ENCODE assay signal across 10 cellular contexts in the genomic region with DNA sequence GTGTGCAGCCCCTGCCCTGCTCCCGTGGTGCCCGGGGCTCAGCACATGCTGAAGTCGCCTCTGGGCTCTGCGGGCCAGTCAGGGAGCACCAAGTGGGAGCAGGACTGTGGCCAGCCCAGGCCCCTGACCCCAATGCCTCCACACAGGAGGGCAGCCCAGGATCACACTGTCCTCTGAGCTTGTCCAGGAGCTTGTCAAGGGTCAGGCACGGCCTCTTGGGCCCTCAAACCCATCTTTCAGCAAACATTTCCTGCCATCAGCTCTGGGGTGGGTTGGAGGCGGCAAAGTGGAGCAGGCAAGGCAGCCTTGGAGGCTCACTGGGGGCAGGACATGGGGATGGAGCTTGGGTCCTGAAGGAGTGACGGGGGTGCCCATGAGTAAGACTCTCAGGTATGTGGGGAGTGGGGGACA. TPM values are rescaled to one million over a fixed set of nuclear protein-coding genes. Genes with fewer than 3 reads are reported as not detected.
DNase-seq lines count a peak whose midpoint lies in the region; ATAC-seq and TF ChIP-seq lines count a peak whose summit lies in the region.
"Had no signal": no experiment of that assay in that cellular context is flagged by ENCODE, and none has a peak within 500 bp of the region (broad histone marks: within the 10 kb centered on the region; RNA-seq: fewer than 3 reads in every experiment).

No MANE protein-coding gene starts in this region.

- peaks cover 17% of the 10 kb centered on the region in 2 experiments for H3K4me1 Mint-ChIP-seq in H9
- H3K4me1 Mint-ChIP-seq in activated naive CD8-positive, alpha-beta T cell treated with anti-CD3 and anti-CD28 coated beads, Interleukin-2, amount 10 ng/mL, durations not matched to agents 7 days and 5 days, result peaks cover 20% of the 10 kb centered on the region

- no peak overlapping the region for H3T11ph ChIP-seq in H9 (ENCODE audit: low read length)

- H3K4me1 ChIP-seq in H9 (ENCODE audit: insufficient read depth, low read length) (no peaks in the 10 kb centered on the region; the same call in 1 of the 2 replicates), neuronal stem cell (ENCODE audit: control insufficient read depth in 2 of 2, insufficient read depth in 1 of 2, low read depth in 1 of 2, low read length in 2 of 2) (peaks cover 8 to 21% of the 10 kb centered on the region in 2 donors)

- no peaks in the 10 kb centered on the region for H3K79me2 ChIP-seq in H9 (ENCODE audit: insufficient read depth, low read length)

- POLR2A ChIA-PET in activated naive CD8-positive, alpha-beta T cell treated with anti-CD3 and anti-CD28 coated beads, Interleukin-2, amount 10 ng/mL, durations not matched to agents 7 days and 5 days (lab: Charles Lee), result no interaction called here

- no peak for ATAC-seq in activated naive CD8-positive, alpha-beta T cell treated with anti-CD3 and anti-CD28 coated beads, Interleukin-2, amount 10 ng/mL, durations not matched to agents 7 days and 5 days (ENCODE audit: low read depth)
- no peak for ATAC-seq in HG02763 (IDR thresholded peaks at IDR 0.05; ENCODE audit: unreplicated experiment)

- H3K4ac ChIP-seq in H9 (ENCODE audit: low read depth, low read length) (no peak overlapping the region), neuronal stem cell (ENCODE audit: low read length) (peak overlapping the region; percentile 53)

- H3K9ac ChIP-seq in H9 (ENCODE audit: extremely low read depth, insufficient read length, low read length), result no peak overlapping the region
- no peak overlapping the region for H3K9ac ChIP-seq in neuronal stem cell (ENCODE audit: low read depth, low read length, poor library complexity)
- H3K9ac ChIP-seq: SK-N-SH had no signal

- no peak overlapping the region for H4K5ac ChIP-seq in H9 (ENCODE audit: insufficient read length, low read depth, low read length)

- H3K9me3 ChIP-seq in H9 (ENCODE audit: control insufficient read depth, low read depth, low read length), result no peaks in the 10 kb centered on the region
- peaks cover 5 to 12% of the 10 kb centered on the region in 2 donors for H3K9me3 ChIP-seq in neuronal stem cell (replicated peaks in 1 of 2; ENCODE audit: control insufficient read depth in 2 of 2, insufficient read depth in 1 of 2, low read depth in 1 of 2, low read length in 2 of 2)

- H3K14ac ChIP-seq in H9 (ENCODE audit: insufficient read depth, low read length), result no peak overlapping the region
- H3K14ac ChIP-seq in neuronal stem cell (ENCODE audit: low read length), result peak overlapping the region; percentile 59

- H2BK12ac ChIP-seq in H9 (ENCODE audit: insufficient read length, low read depth, low read length) (no peak overlapping the region), neuronal stem cell (ENCODE audit: low read length) (peak overlapping the region; percentile 95)

- H3K18ac ChIP-seq in H9 (ENCODE audit: insufficient read length, low read depth, low read length) (no peak overlapping the region), neuronal stem cell (ENCODE audit: low read length) (peak overlapping the region; percentile 95)

- H3K27me3 Mint-ChIP-seq in H9 (ENCODE audit: low read depth), result peaks cover 24% of the 10 kb centered on the region
- H3K27me3 Mint-ChIP-seq in activated naive CD8-positive, alpha-beta T cell treated with anti-CD3 and anti-CD28 coated beads, Interleukin-2, amount 10 ng/mL, durations not matched to agents 7 days and 5 days, result peaks cover 3% of the 10 kb centered on the region

- H3K27me3 ChIP-seq in H9 (ENCODE audit: insufficient read depth, low read length), result no peaks in the 10 kb centered on the region
- H3K27me3 ChIP-seq in neuronal stem cell (ENCODE audit: control insufficient read depth in 3 of 3, insufficient read depth in 3 of 3, low read depth in 1 of 3, low read length in 3 of 3), result peaks cover 0 to 11% (median 0%) of the 10 kb centered on the region in 3 experiments

- no peak overlapping the region for H2AFZ ChIP-seq in H9 (ENCODE audit: low read length)
- no peak overlapping the region for H2AFZ ChIP-seq in neuronal stem cell (ENCODE audit: low read length)

- no peak overlapping the region for H2BK15ac ChIP-seq in H9 (ENCODE audit: low read depth, low read length)
- H2BK15ac ChIP-seq in neuronal stem cell (ENCODE audit: low read length), result peak overlapping the region; percentile 97

- H3K27ac ChIP-seq in C4-2B, result peak overlapping the region; percentile 89
- H3K27ac ChIP-seq in H9 (ENCODE audit: insufficient read length, low read depth, low read length), result no peak overlapping the region
- H3K27ac ChIP-seq in neuronal stem cell (replicated peaks; ENCODE audit: low read length), result no peak overlapping the region
- H3K27ac ChIP-seq in substantia nigra (ENCODE audit: low read depth, low read length, poor library complexity, severe bottlenecking), result no peak overlapping the region

- TF ChIP-seq CTCF in C4-2B (conservative IDR thresholded peaks at IDR 0.05) (no peak), H9 (conservative IDR thresholded peaks at IDR 0.05) (no peak)

- no peak overlapping the region for H2BK120ac ChIP-seq in H9 (ENCODE audit: low read depth, low read length, poor library complexity, severe bottlenecking)
- H2BK120ac ChIP-seq in neuronal stem cell (ENCODE audit: low read depth, low read length), result peak overlapping the region; percentile 56

- H3K23me2 ChIP-seq in H9 (ENCODE audit: insufficient read length, low read depth, low read length, poor library complexity, severe bottlenecking), result peaks cover 5% of the 10 kb centered on the region

- WGBS in H9 (ENCODE audit: extremely low coverage, insufficient read length, low lambda C conversion rate), result no CpG with 5 or more reads among the region's 7 CpGs
- no CpG with 5 or more reads among the region's 7 CpGs for WGBS in neuronal stem cell (ENCODE audit: extremely low coverage in 2 of 2, insufficient read length in 2 of 2, insufficient replicate concordance in 1 of 2), 2 donors

- no peak overlapping the region for H4K91ac ChIP-seq in H9 (ENCODE audit: insufficient read length, low read depth, low read length)
- no peak overlapping the region for H4K91ac ChIP-seq in neuronal stem cell (ENCODE audit: low read depth, low read length, poor library complexity)

- H4K20me1 ChIP-seq in H9 (ENCODE audit: control insufficient read depth, insufficient read depth, insufficient read length), result no peaks in the 10 kb centered on the region

- peaks cover 9 to 18% (median 12%) of the 10 kb centered on the region in 3 experiments for H3K36me3 Mint-ChIP-seq in H9 (ENCODE audit: insufficient read depth in 1 of 3, low read depth in 3 of 3)
- peaks cover 2% of the 10 kb centered on the region for H3K36me3 Mint-ChIP-seq in activated naive CD8-positive, alpha-beta T cell treated with anti-CD3 and anti-CD28 coated beads, Interleukin-2, amount 10 ng/mL, durations not matched to agents 7 days and 5 days

- H2BK20ac ChIP-seq in H9 (ENCODE audit: low read depth, low read length, poor library complexity, severe bottlenecking), result no peak overlapping the region

- H3K9me3 Mint-ChIP-seq in H9, result peaks cover 27% of the 10 kb centered on the region in 2 experiments
- H3K9me3 Mint-ChIP-seq in activated naive CD8-positive, alpha-beta T cell treated with anti-CD3 and anti-CD28 coated beads, Interleukin-2, amount 10 ng/mL, durations not matched to agents 7 days and 5 days, result peaks cover 6% of the 10 kb centered on the region

- H3K4me3 Mint-ChIP-seq in H9, result peak overlapping the region in 1 of 2 experiments; percentile 44; a peak in 2 of 5 replicates
- peak overlapping the region; percentile 43 for H3K4me3 Mint-ChIP-seq in activated naive CD8-positive, alpha-beta T cell treated with anti-CD3 and anti-CD28 coated beads, Interleukin-2, amount 10 ng/mL, durations not matched to agents 7 days and 5 days

- no peak overlapping the region for H3K4me3 ChIP-seq in neuronal stem cell (ENCODE audit: low read length in 2 of 2)
- H3K4me3 ChIP-seq: mucosa of descending colon had no signal

- DNase-seq in H9 (peak; percentile 31), neuronal stem cell (ENCODE audit: low spot score) (no peak), NCI-H187 (lab: John Stamatoyannopoulos, UW) (no peak), substantia nigra (lab: John Stamatoyannopoulos, UW) (no peak)
- DNase-seq in activated naive CD8-positive, alpha-beta T cell treated with anti-CD3 and anti-CD28 coated beads, Interleukin-2, amount 10 ng/mL, durations not matched to agents 7 days and 5 days, result no peak
- DNase-seq: SK-N-SH; stimulated activated CD4-positive, alpha-beta T cell treated with anti-CD3 and anti-CD28 coated beads, Interleukin-2, amount 100 ng/mL, for 48 hours had no signal

- H2BK5ac ChIP-seq in H9 (ENCODE audit: insufficient read length, low read length) (no peak overlapping the region), neuronal stem cell (ENCODE audit: low read length) (peak overlapping the region; percentile 48)

- H3K23ac ChIP-seq in H9 (ENCODE audit: insufficient read length, low read depth, low read length) (no peak overlapping the region), neuronal stem cell (ENCODE audit: low read depth, low read length, poor library complexity) (peak overlapping the region; percentile 65)

- H3K4me2 ChIP-seq in H9 (ENCODE audit: insufficient read depth, insufficient read length, low read length), result no peak overlapping the region
- no peak overlapping the region for H3K4me2 ChIP-seq in neuronal stem cell (ENCODE audit: insufficient read depth, low read length, poor library complexity, severe bottlenecking)
- H3K4me2 ChIP-seq: SK-N-SH had no signal

- H3K56ac ChIP-seq in H9 (ENCODE audit: insufficient read length, low read depth, low read length), result no peak overlapping the region

- H2AK5ac ChIP-seq in H9 (ENCODE audit: insufficient read length, low read length), result no peak overlapping the region
- peak overlapping the region; percentile 99 for H2AK5ac ChIP-seq in neuronal stem cell (ENCODE audit: low read depth, low read length)

- H3K27ac Mint-ChIP-seq in H9, result peak overlapping the region in 1 of 3 experiments; percentile 77; a peak in 1 of 7 replicates
- peak overlapping the region; percentile 87 for H3K27ac Mint-ChIP-seq in activated naive CD8-positive, alpha-beta T cell treated with anti-CD3 and anti-CD28 coated beads, Interleukin-2, amount 10 ng/mL, durations not matched to agents 7 days and 5 days

- no peak overlapping the region for H4K8ac ChIP-seq in H9 (replicated peaks; ENCODE audit: insufficient read length, low read depth, low read length)
- H4K8ac ChIP-seq in neuronal stem cell (ENCODE audit: low read depth, low read length), result no peak overlapping the region

- H3K36me3 ChIP-seq in neuronal stem cell (replicated peaks in 1 of 2; ENCODE audit: control insufficient read depth in 2 of 2, insufficient read depth in 2 of 2, low read length in 2 of 2), result peaks cover 0 to 3% of the 10 kb centered on the region in 2 donors

- H3K79me1 ChIP-seq in H9 (ENCODE audit: insufficient read depth, low read depth, low read length, poor library complexity, severe bottlenecking) (no peaks in the 10 kb centered on the region), neuronal stem cell (ENCODE audit: low read depth, low read length) (no peaks in the 10 kb centered on the region)

RNA-seq across cellular contexts. Expression of gene SNED1, which starts 10.3 kb away (rescaled TPM):
- total RNA-seq in H9 (2021), result 1.8 and 2.5 TPM in 2 replicates
- total RNA-seq in activated naive CD8-positive, alpha-beta T cell treated with anti-CD3 and anti-CD28 coated beads, Interleukin-2, amount 10 ng/mL, durations not matched to agents 7 days and 5 days, result 10 to 100 TPM; 14.5 to 18.7 TPM
- polyA plus RNA-seq in neuronal stem cell (2013, experiment 1 of 2), result 0.14 TPM
- 0.04 TPM for polyA plus RNA-seq in neuronal stem cell (2013, experiment 2 of 2)
